Comparison of ENCODE assay signal across 16 cellular contexts in genomic region chr3:45686850-45687249, GRCh38.
"Had no signal": no experiment of that assay in that cellular context is flagged by ENCODE, and none has a peak within 500 bp of the region (broad histone marks: within the 10 kb centered on the region; RNA-seq: fewer than 3 reads in every experiment).

No MANE protein-coding gene starts in this region.

- H3K36me3 ChIP-seq: thyroid gland had no signal

- H3K4me3 Mint-ChIP-seq: natural killer cell; stimulated activated naive B cell treated with anti-CD40 and anti-IgM and Interleukin-4, amounts not matched to agents 10 μg/mL and 1 μg/mL and 100 μg/mL, for 72 hours had no signal

- H3K9me3 Mint-ChIP-seq: activated naive CD4-positive, alpha-beta T cell treated with anti-CD3 and anti-CD28 coated beads, Interleukin-2, amount 50 U/mL, for 72 hours; central memory CD8-positive, alpha-beta T cell; natural killer cell had no signal

- DNase-seq: activated CD4-positive, alpha-beta T cell treated with anti-CD3 and anti-CD28 coated beads, Interleukin-2, amount 50 U/mL, for 48 hours; amygdala; brain microvascular endothelial cell; esophagus squamous epithelium; left ventricle myocardium inferior; mucosa of descending colon; natural killer cell; occipital lobe; stimulated activated CD4-positive, alpha-beta T cell treated with anti-CD3 and anti-CD28 coated beads, Interleukin-4, amount 100 ng/mL, for 1 hour; stimulated activated naive B cell treated with anti-CD40 and anti-IgM and Interleukin-4, amounts not matched to agents 10 μg/mL and 1 μg/mL and 100 μg/mL, for 72 hours; SW 1271; thyroid gland had no signal

- H3K4me3 ChIP-seq: coronary artery, esophagus squamous epithelium, hepatocyte, left ventricle myocardium inferior, mucosa of descending colon, thyroid gland had no signal

- ATAC-seq: activated naive CD4-positive, alpha-beta T cell treated with anti-CD3 and anti-CD28 coated beads, Interleukin-2, amount 50 U/mL, for 72 hours; mucosa of descending colon; natural killer cell; stimulated activated naive B cell treated with anti-CD40 and anti-IgM and Interleukin-4, amounts not matched to agents 10 μg/mL and 1 μg/mL and 100 μg/mL, for 72 hours had no signal

- H3K27ac Mint-ChIP-seq: natural killer cell; stimulated activated naive B cell treated with anti-CD40 and anti-IgM and Interleukin-4, amounts not matched to agents 10 μg/mL and 1 μg/mL and 100 μg/mL, for 72 hours had no signal

- H2AFZ ChIP-seq: hepatocyte had no signal

- H3K27me3 Mint-ChIP-seq: central memory CD8-positive, alpha-beta T cell had no signal

- H3K27ac ChIP-seq: brain microvascular endothelial cell, coronary artery, esophagus squamous epithelium, hepatocyte, left ventricle myocardium inferior had no signal

- H3K27me3 ChIP-seq: brain microvascular endothelial cell, esophagus squamous epithelium, hepatocyte, thyroid gland had no signal

- H3K9me3 ChIP-seq: thyroid gland had no signal
